In the genomic region with DNA sequence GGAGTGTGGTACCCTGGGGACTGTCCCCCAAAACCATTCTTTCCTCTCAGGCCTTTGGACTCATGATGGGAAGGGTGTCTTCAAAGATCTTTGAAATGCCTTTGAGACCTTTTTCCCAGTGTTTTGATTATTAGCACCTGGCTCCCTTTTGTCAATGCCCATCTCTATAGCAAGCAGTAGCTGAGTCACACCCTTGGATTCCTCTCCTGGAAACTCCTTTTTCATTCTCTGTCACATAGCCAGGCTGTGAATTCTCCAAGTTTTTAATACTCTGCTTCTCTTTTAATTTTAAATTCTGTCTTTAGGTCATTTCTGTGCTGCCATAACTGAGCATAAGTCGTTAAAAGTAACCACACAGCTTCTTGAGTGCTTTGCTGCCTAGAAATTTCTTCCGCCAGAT, we compare ENCODE assay signal across 28 cellular contexts. TPM values are rescaled to one million over a fixed set of nuclear protein-coding genes. Genes with fewer than 3 reads are reported as not detected.
"Had no signal": no experiment of that assay in that cellular context is flagged by ENCODE, and none has a peak within 500 bp of the region (broad histone marks: within the 10 kb centered on the region; RNA-seq: fewer than 3 reads in every experiment).

No MANE protein-coding gene starts in this region.

- H3K36me3 ChIP-seq: breast epithelium, SJSA1 had no signal

- H3K36me3 Mint-ChIP-seq: activated naive CD4-positive, alpha-beta T cell treated with anti-CD3 and anti-CD28 coated beads, Interleukin-2, amount 10 ng/mL, durations not matched to agents 7 days and 5 days; activated naive CD8-positive, alpha-beta T cell treated with anti-CD3 and anti-CD28 coated beads for 36 hours; T-cell had no signal

- FAIRE-seq: RCC 7860, TTC549 had no signal

- H3K9me3 Mint-ChIP-seq: activated CD4-positive, alpha-beta memory T cell treated with anti-CD3 and anti-CD28 coated beads, Interleukin-2, amount 10 ng/mL, durations not matched to agents 7 days and 5 days; activated naive CD4-positive, alpha-beta T cell treated with anti-CD3 and anti-CD28 coated beads, Interleukin-2, amount 10 ng/mL, durations not matched to agents 7 days and 5 days; activated naive CD8-positive, alpha-beta T cell treated with anti-CD3 and anti-CD28 coated beads for 36 hours; activated T-helper 2 cell treated with anti-CD3 and anti-CD28 coated beads, Interferon-gamma antibody, Interleukin-2, Interleukin-4, amounts not matched to agents 10 μg/mL and 5 μg/mL and 100 μg/mL, durations not matched to agents 14 hours and 24 hours and 36 hours; T-cell had no signal

- DNase-seq: activated CD4-positive, alpha-beta memory T cell treated with anti-CD3 and anti-CD28 coated beads, Interleukin-2, amount 10 ng/mL, durations not matched to agents 7 days and 5 days; activated CD4-positive, alpha-beta T cell treated with anti-CD3 and anti-CD28 coated beads, Interleukin-2, amount 50 U/mL, for 1 hour; activated CD4-positive, CD25-positive, alpha-beta regulatory T cell; activated gamma-delta T cell treated with Interleukin-2 at 50 U/mL for 16 hours; activated naive CD4-positive, alpha-beta T cell treated with anti-CD3 and anti-CD28 coated beads, Interleukin-2, amount 10 ng/mL, durations not matched to agents 7 days and 5 days; activated naive CD8-positive, alpha-beta T cell treated with anti-CD3 and anti-CD28 coated beads for 36 hours; activated T-cell treated with anti-CD3 and anti-CD28 coated beads for 4 hours; activated T-cell treated with anti-CD3 and anti-CD28 coated beads, Interleukin-2, amount 50 U/mL, for 72 hours; caudate nucleus; Karpas-422; NCI-H1105 treated with DMSO at 0.1 percent for 48 hours; NCI-H146; NCI-H187 treated with DMSO at 0.1 percent for 48 hours; NCI-H2081 treated with DMSO at 0.1 percent for 48 hours; NCI-H446; NCI-H524; PC-3; SHP77; T-cell; T-helper 2 cell; T1000 had no signal

- H3K4me1 ChIP-seq: breast epithelium had no signal

- ATAC-seq: activated T-cell treated with anti-CD3 and anti-CD28 coated beads, Interleukin-2, amount 50 U/mL, for 72 hours; PC-3; T-cell had no signal

- H3K27ac Mint-ChIP-seq: activated CD4-positive, alpha-beta memory T cell treated with anti-CD3 and anti-CD28 coated beads, Interleukin-2, amount 10 ng/mL, durations not matched to agents 7 days and 5 days; activated naive CD4-positive, alpha-beta T cell treated with anti-CD3 and anti-CD28 coated beads, Interleukin-2, amount 10 ng/mL, durations not matched to agents 7 days and 5 days; activated naive CD8-positive, alpha-beta T cell treated with anti-CD3 and anti-CD28 coated beads for 36 hours; activated T-cell treated with anti-CD3 and anti-CD28 coated beads, Interleukin-2, amount 50 U/mL, for 72 hours; activated T-helper 2 cell treated with anti-CD3 and anti-CD28 coated beads, Interferon-gamma antibody, Interleukin-2, Interleukin-4, amounts not matched to agents 10 μg/mL and 5 μg/mL and 100 μg/mL, durations not matched to agents 14 hours and 24 hours and 36 hours; T-cell had no signal

- H3K27me3 ChIP-seq: breast epithelium, SJSA1 had no signal

- H3K4me3 ChIP-seq: breast epithelium, SJSA1 had no signal

- H3K9me3 ChIP-seq: breast epithelium, SJSA1 had no signal

- H3K4me3 Mint-ChIP-seq: activated CD4-positive, alpha-beta memory T cell treated with anti-CD3 and anti-CD28 coated beads, Interleukin-2, amount 10 ng/mL, durations not matched to agents 7 days and 5 days; activated naive CD4-positive, alpha-beta T cell treated with anti-CD3 and anti-CD28 coated beads, Interleukin-2, amount 10 ng/mL, durations not matched to agents 7 days and 5 days; activated naive CD8-positive, alpha-beta T cell treated with anti-CD3 and anti-CD28 coated beads for 36 hours; activated T-cell treated with anti-CD3 and anti-CD28 coated beads, Interleukin-2, amount 50 U/mL, for 72 hours; T-cell had no signal

- H3K27ac ChIP-seq: breast epithelium, SJSA1, VCaP had no signal

- H3K27me3 Mint-ChIP-seq: activated naive CD4-positive, alpha-beta T cell treated with anti-CD3 and anti-CD28 coated beads, Interleukin-2, amount 10 ng/mL, durations not matched to agents 7 days and 5 days; T-cell had no signal

- H3K4me1 Mint-ChIP-seq: activated CD4-positive, alpha-beta memory T cell treated with anti-CD3 and anti-CD28 coated beads, Interleukin-2, amount 10 ng/mL, durations not matched to agents 7 days and 5 days had no signal

RNA-seq across cellular contexts. Expression of gene IL21, which starts 29.7 kb away (rescaled TPM):
- total RNA-seq: activated naive CD8-positive, alpha-beta T cell treated with anti-CD3 and anti-CD28 coated beads for 36 hours; breast epithelium; cerebellum; PC-3; SJSA1 had no signal
